In the genomic region with DNA sequence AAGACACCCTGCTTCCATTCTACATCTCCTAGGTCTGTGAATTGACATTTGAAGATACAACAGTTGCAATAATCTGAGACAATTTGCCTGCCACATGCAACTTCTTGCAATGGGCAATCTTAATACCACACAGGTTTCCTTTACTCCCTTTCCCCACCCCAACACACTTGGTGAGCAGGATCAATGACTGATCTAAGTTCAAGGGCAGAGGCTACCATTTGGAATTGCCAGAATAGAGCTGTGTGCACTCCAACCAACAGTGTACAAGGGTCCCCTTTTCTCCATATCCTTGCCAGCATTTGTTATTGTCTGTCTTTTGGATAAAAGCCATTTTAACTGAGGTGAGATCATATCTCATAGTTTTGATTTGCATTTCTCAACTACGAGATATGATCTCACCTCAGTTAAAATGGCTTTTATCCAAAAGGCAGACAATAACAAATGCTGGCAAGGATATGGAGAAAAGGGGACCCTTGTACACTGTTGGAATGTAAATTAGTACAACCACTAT, we compare ENCODE assay signal across 1 cellular context.
TF ChIP-seq lines count a peak whose summit lies in the region.

No MANE protein-coding gene starts in this region.

TF ChIP-seq in IMR-90, 13 proteins besides CTCF, POLR2A, EP300 and RAD21:
- TF ChIP-seq MAFK (IDR thresholded peaks at IDR 0.05; ENCODE audit: low read depth, low read length) (no peak), CEBPB (IDR thresholded peaks at IDR 0.05; ENCODE audit: low read depth, low read length) (no peak), BHLHE40 (IDR thresholded peaks at IDR 0.05; ENCODE audit: low read depth, low read length) (no peak), CHD1 (IDR thresholded peaks at IDR 0.05; ENCODE audit: low read depth, low read length) (no peak), FOS (IDR thresholded peaks at IDR 0.05; ENCODE audit: low read depth, low read length) (no peak), MAZ (IDR thresholded peaks at IDR 0.05; ENCODE audit: borderline replicate concordance, low read depth, low read length) (no peak), RCOR1 (IDR thresholded peaks at IDR 0.05; ENCODE audit: insufficient replicate concordance, low read length) (no peak), MXI1 (IDR thresholded peaks at IDR 0.05; ENCODE audit: borderline replicate concordance, low read depth, low read length) (no peak), SMC3 (IDR thresholded peaks at IDR 0.05; ENCODE audit: low read depth, low read length) (no peak), RFX5 (IDR thresholded peaks at IDR 0.05; ENCODE audit: low read depth, low read length) (no peak), NFE2L2 (IDR thresholded peaks at IDR 0.05; ENCODE audit: low read depth, low read length) (no peak)
- TF ChIP-seq, protein P1, sequence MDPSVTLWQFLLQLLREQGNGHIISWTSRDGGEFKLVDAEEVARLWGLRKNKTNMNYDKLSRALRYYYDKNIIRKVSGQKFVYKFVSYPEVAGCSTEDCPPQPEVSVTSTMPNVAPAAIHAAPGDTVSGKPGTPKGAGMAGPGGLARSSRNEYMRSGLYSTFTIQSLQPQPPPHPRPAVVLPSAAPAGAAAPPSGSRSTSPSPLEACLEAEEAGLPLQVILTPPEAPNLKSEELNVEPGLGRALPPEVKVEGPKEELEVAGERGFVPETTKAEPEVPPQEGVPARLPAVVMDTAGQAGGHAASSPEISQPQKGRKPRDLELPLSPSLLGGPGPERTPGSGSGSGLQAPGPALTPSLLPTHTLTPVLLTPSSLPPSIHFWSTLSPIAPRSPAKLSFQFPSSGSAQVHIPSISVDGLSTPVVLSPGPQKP (IDR thresholded peaks at IDR 0.05; ENCODE audit: borderline replicate concordance, low read depth, low read length): no peak
- TF ChIP-seq, protein P2, sequence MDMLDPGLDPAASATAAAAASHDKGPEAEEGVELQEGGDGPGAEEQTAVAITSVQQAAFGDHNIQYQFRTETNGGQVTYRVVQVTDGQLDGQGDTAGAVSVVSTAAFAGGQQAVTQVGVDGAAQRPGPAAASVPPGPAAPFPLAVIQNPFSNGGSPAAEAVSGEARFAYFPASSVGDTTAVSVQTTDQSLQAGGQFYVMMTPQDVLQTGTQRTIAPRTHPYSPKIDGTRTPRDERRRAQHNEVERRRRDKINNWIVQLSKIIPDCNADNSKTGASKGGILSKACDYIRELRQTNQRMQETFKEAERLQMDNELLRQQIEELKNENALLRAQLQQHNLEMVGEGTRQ (IDR thresholded peaks at IDR 0.05; ENCODE audit: low read depth, low read length): no peak
